In genomic region chr11:606245-606644, GRCh38 we compare ENCODE assay signal across 8 cellular contexts. TPM values are rescaled to one million over a fixed set of nuclear protein-coding genes. Genes with fewer than 3 reads are reported as not detected.
A peak's percentile ranks its signal among the peaks of the same experiment; 100 is the strongest.
DNase-seq lines count a peak whose midpoint lies in the region; FAIRE-seq and TF ChIP-seq lines count a peak whose summit lies in the region.
"Had no signal": no experiment of that assay in that cellular context is flagged by ENCODE, and none has a peak within 500 bp of the region (broad histone marks: within the 10 kb centered on the region; RNA-seq: fewer than 3 reads in every experiment).

No MANE protein-coding gene starts in this region.

- no peaks in the 10 kb centered on the region for H3K9me3 Mint-ChIP-seq in chondrocyte (ENCODE audit: low read depth)
- H3K9me3 Mint-ChIP-seq: WTC11 had no signal

- no peak for FAIRE-seq in GM12892 (lab: Jason Lieb, UNC)

- no peaks in the 10 kb centered on the region for H3K27me3 Mint-ChIP-seq in chondrocyte (ENCODE audit: low read depth)

- TF ChIP-seq CTCF in chondrocyte (IDR thresholded peaks at IDR 0.05): no peak

- no peak for TF ChIP-seq POLR2A in GM12892 (IDR thresholded peaks at IDR 0.05; ENCODE audit: low read depth, low read length)

- DNase-seq in H4 (ENCODE audit: low spot score) (peak; percentile 97), chondrocyte (ENCODE audit: low spot score) (peak; percentile 93), midbrain (lab: John Stamatoyannopoulos, UW) (peak; percentile 18), GM12892 (ENCODE audit: insufficient read length) (no peak), HuH-7.5 (ENCODE audit: low spot score) (no peak)
- no peak for DNase-seq in stimulated activated CD4-positive, alpha-beta T cell treated with anti-CD3 and anti-CD28 coated beads, Interleukin-2, amount 100 ng/mL, for 24 hours
- DNase-seq: NCI-H510A treated with DMSO at 0.1 percent for 48 hours had no signal

- no peak overlapping the region for H3K27ac Mint-ChIP-seq in chondrocyte (ENCODE audit: unreplicated experiment)
- H3K27ac Mint-ChIP-seq: WTC11 had no signal

- H3K4me3 Mint-ChIP-seq in chondrocyte (ENCODE audit: unreplicated experiment): no peak overlapping the region
- H3K4me3 Mint-ChIP-seq: WTC11 had no signal

- peaks cover 31% of the 10 kb centered on the region for H3K36me3 Mint-ChIP-seq in chondrocyte (ENCODE audit: low read depth)

- no peaks in the 10 kb centered on the region for H3K4me1 Mint-ChIP-seq in chondrocyte (ENCODE audit: low read depth)
- H3K4me1 Mint-ChIP-seq: WTC11 had no signal

RNA-seq across cellular contexts. Expression of gene IRF7, which starts 9.5 kb away (rescaled TPM):
- 11.7 and 11.9 TPM in 2 replicates for total RNA-seq in H4 (2014; rRNA removed; shearing (Covaris generic))
- total RNA-seq in chondrocyte: 6.5 to 11.4 TPM (median 7.7 TPM) in 3 replicates
- polyA plus RNA-seq in GM12892 (2012; ENCODE audit: missing spikeins): 20.1 TPM

RNA-seq across cellular contexts. Expression of gene CDHR5, which starts 18.5 kb away (rescaled TPM):
- total RNA-seq in H4 (2014; rRNA removed; shearing (Covaris generic)): not detected in 2 replicates
- not detected in 3 replicates for total RNA-seq in chondrocyte
- polyA plus RNA-seq in GM12892 (2012; ENCODE audit: missing spikeins): 0.30 TPM

RNA-seq across cellular contexts. Expression of gene SCT, which starts 20.7 kb away (rescaled TPM):
- total RNA-seq in H4 (2014; rRNA removed; shearing (Covaris generic)): not detected in 2 replicates
- 0.72 TPM in 1 of 3 replicates, not detected in the others for total RNA-seq in chondrocyte
- not detected for polyA plus RNA-seq in GM12892 (2012; ENCODE audit: missing spikeins)

RNA-seq across cellular contexts. Expression of gene PHRF1, which starts 30.0 kb away (rescaled TPM):
- total RNA-seq in H4 (2014; rRNA removed; shearing (Covaris generic)): 14.5 and 15.3 TPM in 2 replicates
- 24.6 to 34.1 TPM (median 25.9 TPM) in 3 replicates for total RNA-seq in chondrocyte
- 6.1 TPM for polyA plus RNA-seq in GM12892 (2012; ENCODE audit: missing spikeins)

RNA-seq across cellular contexts. Expression of gene DRD4, which starts 30.8 kb away (rescaled TPM):
- not detected in 2 replicates for total RNA-seq in H4 (2014; rRNA removed; shearing (Covaris generic))
- 0.55 to 1.7 TPM (median 1.00 TPM) in 3 replicates for total RNA-seq in chondrocyte
- polyA plus RNA-seq in GM12892 (2012; ENCODE audit: missing spikeins): not detected

Comparison
In these comparisons a context has a peak if more than half of its experiments do, and no peak if none do; other contexts are left out.
1. DNase-seq: peak in H4 (single experiment), chondrocyte (single experiment) and midbrain (single experiment); none in stimulated activated CD4-positive, alpha-beta T cell treated with anti-CD3 and anti-CD28 coated beads, Interleukin-2, amount 100 ng/mL, for 24 hours (0 of 2), GM12892 (single experiment) and HuH-7.5 (single experiment).